In genomic region chr5:141913560-141913959, GRCh38 we compare ENCODE assay signal across 9 cellular contexts. TPM values are rescaled to one million over a fixed set of nuclear protein-coding genes. Genes with fewer than 3 reads are reported as not detected.
DNase-seq lines count a peak whose midpoint lies in the region; TF ChIP-seq lines count a peak whose summit lies in the region.
"Had no signal": no experiment of that assay in that cellular context is flagged by ENCODE, and none has a peak within 500 bp of the region (broad histone marks: within the 10 kb centered on the region; RNA-seq: fewer than 3 reads in every experiment).

No MANE protein-coding gene starts in this region.

- H3K9me3 Mint-ChIP-seq in H9 (no peaks in the 10 kb centered on the region; a peak in 1 of 5 replicates), nephron progenitor cell (no peaks in the 10 kb centered on the region)

- no peak for TF ChIP-seq CTCF in H9 (conservative IDR thresholded peaks at IDR 0.05)
- no peak for TF ChIP-seq CTCF in nephron progenitor cell (IDR thresholded peaks at IDR 0.05)
- no peak for TF ChIP-seq CTCF in esophagus squamous epithelium (IDR thresholded peaks at IDR 0.05)
- no peak for TF ChIP-seq CTCF in GM20000 (IDR thresholded peaks at IDR 0.05; ENCODE audit: extremely low read depth, missing control alignments)

- no peaks in the 10 kb centered on the region for H4K20me1 ChIP-seq in H9 (ENCODE audit: control insufficient read depth, insufficient read depth, insufficient read length)

- H3K27me3 Mint-ChIP-seq in H9 (ENCODE audit: low read depth) (peaks cover 51% of the 10 kb centered on the region), nephron progenitor cell (ENCODE audit: low read depth, poor library complexity) (peaks cover 74% of the 10 kb centered on the region)

- H2BK15ac ChIP-seq in H9 (ENCODE audit: low read depth, low read length) = no peak overlapping the region

- H2BK5ac ChIP-seq in H9 (ENCODE audit: insufficient read length, low read length) = no peak overlapping the region

- H3K36me3 Mint-ChIP-seq in H9 (ENCODE audit: insufficient read depth in 1 of 3, low read depth in 3 of 3) = no peaks in the 10 kb centered on the region
- H3K36me3 Mint-ChIP-seq in nephron progenitor cell (ENCODE audit: low read depth) = no peaks in the 10 kb centered on the region

- H2BK12ac ChIP-seq in H9 (ENCODE audit: insufficient read length, low read depth, low read length) = no peak overlapping the region

- intact Hi-C loops in esophagus squamous epithelium (cut with DNase I) = no loop called here

- H3K4me1 ChIP-seq in H9 (ENCODE audit: insufficient read depth, low read length) (peaks cover 2% of the 10 kb centered on the region; the same call in 1 of the 2 replicates), esophagus squamous epithelium (peaks cover 0 to 13% (median 9%) of the 10 kb centered on the region in 3 donors)

- no peak overlapping the region for H3K9ac ChIP-seq in H9 (ENCODE audit: extremely low read depth, insufficient read length, low read length)

- H3K36me3 ChIP-seq in esophagus squamous epithelium = no peaks in the 10 kb centered on the region

- no peaks in the 10 kb centered on the region for H3K79me2 ChIP-seq in H9 (ENCODE audit: insufficient read depth, low read length)

- H3K14ac ChIP-seq in H9 (ENCODE audit: insufficient read depth, low read length) = no peak overlapping the region

- H3K4me3 Mint-ChIP-seq in H9 (peak overlapping the region; percentile 56 to 67), nephron progenitor cell (peak overlapping the region; percentile 71)

- no peak overlapping the region for H2AK5ac ChIP-seq in H9 (ENCODE audit: insufficient read length, low read length)

- H3K4me1 Mint-ChIP-seq in H9 = peaks cover 20 to 24% of the 10 kb centered on the region in 2 experiments
- H3K4me1 Mint-ChIP-seq in nephron progenitor cell = peaks cover 12% of the 10 kb centered on the region

- H3K79me1 ChIP-seq in H9 (ENCODE audit: insufficient read depth, low read depth, low read length, poor library complexity, severe bottlenecking) = no peaks in the 10 kb centered on the region

- no peaks in the 10 kb centered on the region; the same call in 1 of the 2 replicates for H3K27me3 ChIP-seq in H9 (ENCODE audit: insufficient read depth, low read length)
- H3K27me3 ChIP-seq in esophagus squamous epithelium = peaks cover 0 to 29% (median 0%) of the 10 kb centered on the region in 4 donors

- WGBS in H9 (ENCODE audit: extremely low coverage, insufficient read length, low lambda C conversion rate) = no CpG with 5 or more reads among the region's 10 CpGs
- 40 to 44% methylated on average over 9 to 10 of the region's 10 CpGs for WGBS in esophagus squamous epithelium, 2 donors

- peak overlapping the region in 2 of 4 donors; percentile 37 to 62 for H3K4me3 ChIP-seq in esophagus squamous epithelium

- no peak overlapping the region for H3T11ph ChIP-seq in H9 (ENCODE audit: low read length)

- no peak overlapping the region for H3K56ac ChIP-seq in H9 (ENCODE audit: insufficient read length, low read depth, low read length)

- no peak overlapping the region for H4K91ac ChIP-seq in H9 (ENCODE audit: insufficient read length, low read depth, low read length)

- TF ChIP-seq POLR2A in esophagus squamous epithelium (IDR thresholded peaks at IDR 0.05) = no peak

- no peak overlapping the region for H4K5ac ChIP-seq in H9 (ENCODE audit: insufficient read length, low read depth, low read length)

- DNase-seq in AG20443 (ENCODE audit: low spot score) (peak; percentile 21), H9 (no peak), nephron progenitor cell (no peak), NCI-H748 (lab: John Stamatoyannopoulos, UW; ENCODE audit: unreplicated experiment) (no peak), esophagus squamous epithelium (lab: John Stamatoyannopoulos, UW) (no peak), GM20000 (ENCODE audit: low spot score) (no peak)
- no peak for DNase-seq in activated CD8-positive, alpha-beta memory T cell treated with anti-CD3 and anti-CD28 coated beads for 24 hours
- DNase-seq: NCI-H1930 had no signal

- H3K4ac ChIP-seq in H9 (ENCODE audit: low read depth, low read length) = no peak overlapping the region

- no peak overlapping the region for H4K8ac ChIP-seq in H9 (replicated peaks; ENCODE audit: insufficient read length, low read depth, low read length)

- H3K23ac ChIP-seq in H9 (ENCODE audit: insufficient read length, low read depth, low read length) = no peak overlapping the region

- no peak overlapping the region for H2BK20ac ChIP-seq in H9 (ENCODE audit: low read depth, low read length, poor library complexity, severe bottlenecking)

- H3K27ac Mint-ChIP-seq in H9 = no peak overlapping the region
- H3K27ac Mint-ChIP-seq in nephron progenitor cell = no peak overlapping the region

- peak overlapping the region; percentile 17 for H2AFZ ChIP-seq in H9 (ENCODE audit: low read length)

- H2BK120ac ChIP-seq in H9 (ENCODE audit: low read depth, low read length, poor library complexity, severe bottlenecking) = no peak overlapping the region

- H3K18ac ChIP-seq in H9 (ENCODE audit: insufficient read length, low read depth, low read length) = no peak overlapping the region

- peak overlapping the region; percentile 18 for H3K4me2 ChIP-seq in H9 (ENCODE audit: insufficient read depth, insufficient read length, low read length)

- H3K27ac ChIP-seq in H9 (ENCODE audit: insufficient read length, low read depth, low read length) = no peak overlapping the region
- H3K27ac ChIP-seq in cingulate gyrus (ENCODE audit: low read depth, low read length) = peak overlapping the region; percentile 11
- no peak overlapping the region for H3K27ac ChIP-seq in esophagus squamous epithelium

- H3K23me2 ChIP-seq in H9 (ENCODE audit: insufficient read length, low read depth, low read length, poor library complexity, severe bottlenecking) = peaks cover 4% of the 10 kb centered on the region

- H3K9me3 ChIP-seq in H9 (ENCODE audit: control insufficient read depth, low read depth, low read length) (no peaks in the 10 kb centered on the region), esophagus squamous epithelium (no peaks in the 10 kb centered on the region)

RNA-seq across cellular contexts. Expression of gene DELE1, which starts 10.1 kb away (rescaled TPM):
- total RNA-seq in H9 (2021) = 72.7 and 75.3 TPM in 2 replicates
- 10 to 100 TPM; 27.3 to 68.5 (median 37.1) TPM for total RNA-seq in esophagus squamous epithelium

RNA-seq across cellular contexts. Expression of gene PCDH1, which starts 35.4 kb away (rescaled TPM):
- 127 and 131 TPM in 2 replicates for total RNA-seq in H9 (2021)
- 100 to 1,000 TPM in 1 of 4 donors, 10 to 100 TPM in 3; 51.3 to 131 (median 67.9) TPM for total RNA-seq in esophagus squamous epithelium

RNA-seq across cellular contexts. Expression of gene PCDH12, which starts 44.4 kb away (rescaled TPM):
- total RNA-seq in H9 (2021) = not detected in 2 replicates
- total RNA-seq in esophagus squamous epithelium = 1 to 10 TPM in 1 of 4 donors, under 1 TPM in 3; 0.19 to 1.9 (median 0.78) TPM

RNA-seq across cellular contexts. Expression of gene RNF14, which starts 55.3 kb away (rescaled TPM):
- 19.5 and 20.1 TPM in 2 replicates for total RNA-seq in H9 (2021)
- 10 to 100 TPM; 11.9 to 45.0 (median 23.6) TPM for total RNA-seq in esophagus squamous epithelium
